In genomic region chr1:183633676-183634343, GRCh38 we compare ENCODE assay signal across 1 cellular context.
TF ChIP-seq lines count a peak whose summit lies in the region.

No MANE protein-coding gene starts in this region.

TF ChIP-seq in IMR-90, 13 proteins besides CTCF, POLR2A, EP300 and RAD21 (continued from another document):
- TF ChIP-seq NFE2L2 (IDR thresholded peaks at IDR 0.05; ENCODE audit: low read depth, low read length): no peak
- TF ChIP-seq RCOR1 (IDR thresholded peaks at IDR 0.05; ENCODE audit: insufficient replicate concordance, low read length): no peak
- no peak for TF ChIP-seq ELK1 (IDR thresholded peaks at IDR 0.05; ENCODE audit: borderline replicate concordance, low read depth, low read length)
- no peak for TF ChIP-seq MXI1 (IDR thresholded peaks at IDR 0.05; ENCODE audit: borderline replicate concordance, low read depth, low read length)
- TF ChIP-seq USF2 (IDR thresholded peaks at IDR 0.05; ENCODE audit: low read depth, low read length): no peak
- no peak for TF ChIP-seq BHLHE40 (IDR thresholded peaks at IDR 0.05; ENCODE audit: low read depth, low read length)
- TF ChIP-seq SMC3 (IDR thresholded peaks at IDR 0.05; ENCODE audit: low read depth, low read length): no peak
- TF ChIP-seq MAZ (IDR thresholded peaks at IDR 0.05; ENCODE audit: borderline replicate concordance, low read depth, low read length): no peak
TF ChIP-seq in IMR-90: peak in this region for 0.
